ENCODE assay signal across 10 cellular contexts in the genomic region with DNA sequence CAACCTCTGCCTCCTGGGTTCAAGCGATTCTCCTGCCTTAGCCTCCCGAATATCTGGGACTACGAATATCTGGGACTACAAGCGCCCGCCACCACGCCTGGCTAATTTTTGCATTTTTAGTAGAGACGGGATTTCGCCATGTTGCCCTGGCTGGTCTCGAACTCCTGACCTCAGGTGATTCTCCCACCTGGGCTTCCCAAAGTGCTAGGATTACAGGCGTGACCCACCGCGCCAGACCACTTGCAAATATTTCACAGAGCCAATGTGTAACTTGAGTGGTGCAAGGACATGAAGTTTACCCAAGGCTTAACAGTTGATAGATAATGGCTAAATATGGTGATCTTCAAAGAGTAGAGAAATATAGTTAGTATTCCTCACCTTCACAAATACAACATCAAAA. TPM values are rescaled to one million over a fixed set of nuclear protein-coding genes. Genes with fewer than 3 reads are reported as not detected.
DNase-seq lines count a peak whose midpoint lies in the region; ATAC-seq and TF ChIP-seq lines count a peak whose summit lies in the region.
"Had no signal": no experiment of that assay in that cellular context is flagged by ENCODE, and none has a peak within 500 bp of the region (broad histone marks: within the 10 kb centered on the region; RNA-seq: fewer than 3 reads in every experiment).

No MANE protein-coding gene starts in this region.

- H3K36me3 Mint-ChIP-seq in stimulated activated naive CD8-positive, alpha-beta T cell treated with anti-CD3 and anti-CD28 coated beads, Interleukin-15, Interleukin-2, amounts not matched to agents 100 ng/mL and 50 ng/mL, for 24 hours (ENCODE audit: low read depth): peaks cover 3% of the 10 kb centered on the region
- peaks cover 4% of the 10 kb centered on the region for H3K36me3 Mint-ChIP-seq in activated T-helper 1 cell treated with anti-CD3 and anti-CD28 coated beads, Interleukin-12 subunit alpha, Interleukin-12 subunit beta, Interleukin-2, Interleukin-4 antibody, amounts not matched to agents 30 ng/mL and 10 ng/mL and 1 ng/mL, durations not matched to agents 14 hours and 24 hours and 36 hours (ENCODE audit: low read depth)
- no peaks in the 10 kb centered on the region for H3K36me3 Mint-ChIP-seq in memory B cell

- no peaks in the 10 kb centered on the region for H3K27me3 ChIP-seq in upper lobe of right lung

- no peak for TF ChIP-seq CTCF in upper lobe of right lung (IDR thresholded peaks at IDR 0.05)

- peak overlapping the region; percentile 92 for H3K4me3 ChIP-seq in upper lobe of right lung

- H3K27ac ChIP-seq in upper lobe of right lung: no peak overlapping the region

- no peak for ATAC-seq in stimulated activated naive CD8-positive, alpha-beta T cell treated with anti-CD3 and anti-CD28 coated beads, Interleukin-15, Interleukin-2, amounts not matched to agents 100 U/mL and 50 U/mL, for 24 hours
- no peak for ATAC-seq in memory B cell (ENCODE audit: low read depth)
- ATAC-seq in upper lobe of right lung: no peak
- ATAC-seq in HG03521 (IDR thresholded peaks at IDR 0.05; ENCODE audit: unreplicated experiment): no peak

- H3K4me3 Mint-ChIP-seq in stimulated activated naive CD8-positive, alpha-beta T cell treated with anti-CD3 and anti-CD28 coated beads, Interleukin-15, Interleukin-2, amounts not matched to agents 100 ng/mL and 50 ng/mL, for 24 hours: peak overlapping the region; percentile 92
- peak overlapping the region; percentile 89 for H3K4me3 Mint-ChIP-seq in activated T-helper 1 cell treated with anti-CD3 and anti-CD28 coated beads, Interleukin-12 subunit alpha, Interleukin-12 subunit beta, Interleukin-2, Interleukin-4 antibody, amounts not matched to agents 30 ng/mL and 10 ng/mL and 1 ng/mL, durations not matched to agents 14 hours and 24 hours and 36 hours
- H3K4me3 Mint-ChIP-seq in memory B cell: peak overlapping the region; percentile 40

- H3K4me1 ChIP-seq in upper lobe of right lung: peaks cover 9% of the 10 kb centered on the region

- intact Hi-C loops in activated T-helper 1 cell treated with anti-CD3 and anti-CD28 coated beads, Interleukin-12 subunit alpha, Interleukin-12 subunit beta, Interleukin-2, Interleukin-4 antibody, amounts not matched to agents 30 ng/mL and 10 ng/mL and 1 ng/mL, durations not matched to agents 14 hours and 24 hours and 36 hours (cut with micrococcal nuclease): loop anchor here (2.0 to 5.0 kb wide), 4 partner anchors 50 to 409 kb away; a partner anchor contains a TSS
- intact Hi-C loops in upper lobe of right lung (cut with DNase I): no loop called here

- peaks cover 33% of the 10 kb centered on the region for H3K4me1 Mint-ChIP-seq in stimulated activated naive CD8-positive, alpha-beta T cell treated with anti-CD3 and anti-CD28 coated beads, Interleukin-15, Interleukin-2, amounts not matched to agents 100 ng/mL and 50 ng/mL, for 24 hours (ENCODE audit: low read depth)
- peaks cover 12% of the 10 kb centered on the region for H3K4me1 Mint-ChIP-seq in activated T-helper 1 cell treated with anti-CD3 and anti-CD28 coated beads, Interleukin-12 subunit alpha, Interleukin-12 subunit beta, Interleukin-2, Interleukin-4 antibody, amounts not matched to agents 30 ng/mL and 10 ng/mL and 1 ng/mL, durations not matched to agents 14 hours and 24 hours and 36 hours (ENCODE audit: low read depth)
- peaks cover 18% of the 10 kb centered on the region for H3K4me1 Mint-ChIP-seq in memory B cell

- H3K27ac Mint-ChIP-seq in stimulated activated naive CD8-positive, alpha-beta T cell treated with anti-CD3 and anti-CD28 coated beads, Interleukin-15, Interleukin-2, amounts not matched to agents 100 ng/mL and 50 ng/mL, for 24 hours: no peak overlapping the region
- H3K27ac Mint-ChIP-seq in activated T-helper 1 cell treated with anti-CD3 and anti-CD28 coated beads, Interleukin-12 subunit alpha, Interleukin-12 subunit beta, Interleukin-2, Interleukin-4 antibody, amounts not matched to agents 30 ng/mL and 10 ng/mL and 1 ng/mL, durations not matched to agents 14 hours and 24 hours and 36 hours: no peak overlapping the region
- H3K27ac Mint-ChIP-seq in memory B cell: peak overlapping the region; percentile 51

- no peaks in the 10 kb centered on the region for H3K9me3 Mint-ChIP-seq in stimulated activated naive CD8-positive, alpha-beta T cell treated with anti-CD3 and anti-CD28 coated beads, Interleukin-15, Interleukin-2, amounts not matched to agents 100 ng/mL and 50 ng/mL, for 24 hours
- H3K9me3 Mint-ChIP-seq in activated T-helper 1 cell treated with anti-CD3 and anti-CD28 coated beads, Interleukin-12 subunit alpha, Interleukin-12 subunit beta, Interleukin-2, Interleukin-4 antibody, amounts not matched to agents 30 ng/mL and 10 ng/mL and 1 ng/mL, durations not matched to agents 14 hours and 24 hours and 36 hours: no peaks in the 10 kb centered on the region
- H3K9me3 Mint-ChIP-seq in memory B cell: no peaks in the 10 kb centered on the region

- DNase-seq in stimulated activated naive CD8-positive, alpha-beta T cell treated with anti-CD3 and anti-CD28 coated beads, Interleukin-15, Interleukin-2, amounts not matched to agents 100 U/mL and 50 U/mL, for 24 hours: no peak
- DNase-seq in activated T-helper 1 cell treated with anti-CD3 and anti-CD28 coated beads, Interleukin-12 subunit alpha, Interleukin-12 subunit beta, Interleukin-2, Interleukin-4 antibody, amounts not matched to agents 30 ng/mL and 10 ng/mL and 1 ng/mL, durations not matched to agents 14 hours and 24 hours and 36 hours (ENCODE audit: low spot score): no peak
- DNase-seq in memory B cell (ENCODE audit: low spot score in 2 of 2): no peak
- no peak for DNase-seq in upper lobe of right lung
- no peak for DNase-seq in 8988T
- DNase-seq in globus pallidus (ENCODE audit: low spot score): no peak
- DNase-seq: stimulated activated CD4-positive, alpha-beta T cell treated with anti-CD3 and anti-CD28 coated beads, Interleukin-2, amount 100 ng/mL, for 48 hours had no signal

- H3K9me3 ChIP-seq in upper lobe of right lung: no peaks in the 10 kb centered on the region
- H3K9me3 ChIP-seq: HAP-1 had no signal

- H3K27me3 Mint-ChIP-seq in stimulated activated naive CD8-positive, alpha-beta T cell treated with anti-CD3 and anti-CD28 coated beads, Interleukin-15, Interleukin-2, amounts not matched to agents 100 ng/mL and 50 ng/mL, for 24 hours: no peaks in the 10 kb centered on the region
- no peaks in the 10 kb centered on the region for H3K27me3 Mint-ChIP-seq in activated T-helper 1 cell treated with anti-CD3 and anti-CD28 coated beads, Interleukin-12 subunit alpha, Interleukin-12 subunit beta, Interleukin-2, Interleukin-4 antibody, amounts not matched to agents 30 ng/mL and 10 ng/mL and 1 ng/mL, durations not matched to agents 14 hours and 24 hours and 36 hours (ENCODE audit: insufficient read depth)
- no peaks in the 10 kb centered on the region for H3K27me3 Mint-ChIP-seq in memory B cell

- H3K36me3 ChIP-seq in upper lobe of right lung: no peaks in the 10 kb centered on the region
- H3K36me3 ChIP-seq: HAP-1 had no signal

RNA-seq across cellular contexts. Expression of a gene that starts 14.1 kb away (rescaled TPM):
- total RNA-seq in activated T-helper 1 cell treated with anti-CD3 and anti-CD28 coated beads, Interleukin-12 subunit alpha, Interleukin-12 subunit beta, Interleukin-2, Interleukin-4 antibody, amounts not matched to agents 30 ng/mL and 10 ng/mL and 1 ng/mL, durations not matched to agents 14 hours and 24 hours and 36 hours: 42.3 and 44.1 TPM in 2 replicates
- 19.6 TPM for total RNA-seq in upper lobe of right lung

RNA-seq across cellular contexts. Expression of a gene that starts 50.6 kb away (rescaled TPM):
- total RNA-seq in activated T-helper 1 cell treated with anti-CD3 and anti-CD28 coated beads, Interleukin-12 subunit alpha, Interleukin-12 subunit beta, Interleukin-2, Interleukin-4 antibody, amounts not matched to agents 30 ng/mL and 10 ng/mL and 1 ng/mL, durations not matched to agents 14 hours and 24 hours and 36 hours: 949 and 953 TPM in 2 replicates
- 706 TPM for total RNA-seq in upper lobe of right lung

RNA-seq across cellular contexts. Expression of a gene that starts 51.0 kb away (rescaled TPM):
- total RNA-seq in activated T-helper 1 cell treated with anti-CD3 and anti-CD28 coated beads, Interleukin-12 subunit alpha, Interleukin-12 subunit beta, Interleukin-2, Interleukin-4 antibody, amounts not matched to agents 30 ng/mL and 10 ng/mL and 1 ng/mL, durations not matched to agents 14 hours and 24 hours and 36 hours: 9.0 and 12.3 TPM in 2 replicates
- total RNA-seq in upper lobe of right lung: 12.3 TPM

Comparison
In these comparisons a context has a peak if more than half of its experiments do, and no peak if none do; other contexts are left out.
1. H3K4me3 Mint-ChIP-seq: peak in every context shown above with its lines; median percentile 92 in stimulated activated naive CD8-positive, alpha-beta T cell treated with anti-CD3 and anti-CD28 coated beads, Interleukin-15, Interleukin-2, amounts not matched to agents 100 ng/mL and 50 ng/mL, for 24 hours; 89 in activated T-helper 1 cell treated with anti-CD3 and anti-CD28 coated beads, Interleukin-12 subunit alpha, Interleukin-12 subunit beta, Interleukin-2, Interleukin-4 antibody, amounts not matched to agents 30 ng/mL and 10 ng/mL and 1 ng/mL, durations not matched to agents 14 hours and 24 hours and 36 hours; 40 in memory B cell.